ENCODE assay signal across 27 cellular contexts in the genomic region with DNA sequence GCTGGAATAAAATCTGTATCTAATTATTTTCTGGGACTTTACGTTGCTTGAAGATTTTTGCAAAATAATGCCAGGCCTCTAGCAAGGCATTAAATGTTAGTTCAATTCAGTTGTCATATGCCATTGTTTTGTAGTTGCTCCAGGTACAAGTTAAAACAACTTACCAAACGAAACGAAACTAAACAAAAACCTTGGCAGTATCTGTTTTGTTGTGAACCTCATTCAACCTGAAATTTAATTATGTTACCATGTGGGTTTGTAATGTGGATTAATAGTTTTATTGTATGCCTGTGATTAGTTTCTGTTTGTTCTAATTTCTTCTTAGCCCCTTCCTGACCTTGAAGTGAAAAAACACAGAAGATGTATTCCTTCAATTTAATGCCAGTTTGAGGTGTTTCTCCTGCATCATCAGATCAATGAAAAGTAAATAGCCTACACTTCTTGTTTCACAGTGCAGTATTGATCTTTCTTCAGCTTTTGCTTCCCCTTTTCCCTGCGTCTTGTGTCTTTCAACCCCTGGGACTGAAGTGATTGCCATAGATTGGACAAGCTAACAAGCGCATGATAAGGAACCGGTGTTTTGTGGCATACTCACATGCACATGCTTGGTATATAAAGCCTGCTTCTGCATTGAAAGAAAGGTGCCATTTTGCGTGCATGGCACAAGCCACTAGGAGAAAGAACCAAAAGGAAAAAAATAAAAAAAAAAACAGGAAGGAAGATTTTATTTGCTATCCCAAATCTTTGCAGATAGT.
DNase-seq lines count a peak whose midpoint lies in the region; ATAC-seq, FAIRE-seq and TF ChIP-seq lines count a peak whose summit lies in the region.
"Had no signal": no experiment of that assay in that cellular context is flagged by ENCODE, and none has a peak within 500 bp of the region (broad histone marks: within the 10 kb centered on the region; RNA-seq: fewer than 3 reads in every experiment).

No MANE protein-coding gene starts in this region.

- H3K9me3 ChIP-seq in adipocyte (ENCODE audit: control insufficient read depth, low read length): no peaks in the 10 kb centered on the region
- H3K9me3 ChIP-seq in upper lobe of right lung: no peaks in the 10 kb centered on the region
- H3K9me3 ChIP-seq: BLaER1, esophagus squamous epithelium, thyroid gland had no signal

- intact Hi-C loops in upper lobe of right lung (cut with DNase I): no loop called here

- POLR2A ChIA-PET in BJ (lab: Charles Lee): no interaction called here

- H3K27ac Mint-ChIP-seq in mesothelial cell of epicardium: peak overlapping the region; percentile 19
- H3K27ac Mint-ChIP-seq: activated naive CD8-positive, alpha-beta T cell treated with anti-CD3 and anti-CD28 coated beads, Interleukin-2, amount 10 ng/mL, durations not matched to agents 7 days and 5 days; brain; endodermal cell; H9; memory B cell had no signal

- H3K27me3 Mint-ChIP-seq in mesothelial cell of epicardium (ENCODE audit: low read depth): no peaks in the 10 kb centered on the region
- H3K27me3 Mint-ChIP-seq: activated naive CD8-positive, alpha-beta T cell treated with anti-CD3 and anti-CD28 coated beads, Interleukin-2, amount 10 ng/mL, durations not matched to agents 7 days and 5 days; brain; memory B cell; naive B cell had no signal

- no peaks in the 10 kb centered on the region for H3K4me1 ChIP-seq in adipocyte (ENCODE audit: control insufficient read depth, insufficient read depth, low read length)
- H3K4me1 ChIP-seq in upper lobe of right lung: no peaks in the 10 kb centered on the region
- H3K4me1 ChIP-seq: BLaER1, thyroid gland had no signal

- DNase-seq in BJ (ENCODE audit: low read depth) (no peak), NCI-H774 (lab: John Stamatoyannopoulos, UW) (peak; percentile 35), adipocyte (ENCODE audit: low read depth) (no peak), mesothelial cell of epicardium (ENCODE audit: low spot score in 2 of 2, unreplicated experiment in 2 of 2) (no peak), GM19239 (ENCODE audit: insufficient read length, low spot score) (no peak), upper lobe of right lung (no peak)
- DNase-seq: activated CD4-positive, alpha-beta T cell treated with anti-CD3 and anti-CD28 coated beads, Interleukin-2, amount 50 U/mL, for 48 hours; activated CD4-positive, CD25-positive, alpha-beta regulatory T cell; activated effector memory CD4-positive, alpha-beta T cell treated with Interleukin-2 at 50 U/mL for 16 hours; activated naive CD8-positive, alpha-beta T cell treated with anti-CD3 and anti-CD28 coated beads, Interleukin-2, amount 10 ng/mL, durations not matched to agents 7 days and 5 days; EL; endodermal cell; esophagus squamous epithelium; H9; kidney glomerular epithelial cell; naive B cell; NCI-H187; NCI-H82; stimulated activated CD4-positive, alpha-beta T cell treated with anti-CD3 and anti-CD28 coated beads, Interleukin-4, amount 100 ng/mL, for 4 hours; stimulated activated naive CD8-positive, alpha-beta T cell treated with anti-CD3 and anti-CD28 coated beads, Interleukin-15, Interleukin-2, amounts not matched to agents 100 U/mL and 50 U/mL, for 24 hours; thyroid gland had no signal

- peaks cover 5% of the 10 kb centered on the region for H3K9me3 Mint-ChIP-seq in mesothelial cell of epicardium
- H3K9me3 Mint-ChIP-seq: activated naive CD8-positive, alpha-beta T cell treated with anti-CD3 and anti-CD28 coated beads, Interleukin-2, amount 10 ng/mL, durations not matched to agents 7 days and 5 days; H9 had no signal

- peak overlapping the region; percentile 11; the same call in 1 of the 2 replicates for H3K4me3 ChIP-seq in BJ (ENCODE audit: low read depth, low read length)
- H3K4me3 ChIP-seq in adipocyte (ENCODE audit: low read length): peak overlapping the region; percentile 50
- no peak overlapping the region for H3K4me3 ChIP-seq in upper lobe of right lung
- H3K4me3 ChIP-seq: BLaER1, K562, thyroid gland had no signal

- H3K36me3 ChIP-seq in BJ (ENCODE audit: control insufficient read depth, insufficient read depth, low read length): no peaks in the 10 kb centered on the region
- no peaks in the 10 kb centered on the region for H3K36me3 ChIP-seq in adipocyte (ENCODE audit: control insufficient read depth, insufficient read depth, low read length, severe bottlenecking)
- H3K36me3 ChIP-seq in upper lobe of right lung: no peaks in the 10 kb centered on the region
- H3K36me3 ChIP-seq: BLaER1, esophagus squamous epithelium, thyroid gland had no signal

- H3K9ac ChIP-seq in adipocyte (ENCODE audit: low read length): no peak overlapping the region
- H3K9ac ChIP-seq: BLaER1 had no signal

- peaks cover 3% of the 10 kb centered on the region for H3K36me3 Mint-ChIP-seq in mesothelial cell of epicardium
- H3K36me3 Mint-ChIP-seq: activated naive CD8-positive, alpha-beta T cell treated with anti-CD3 and anti-CD28 coated beads, Interleukin-2, amount 10 ng/mL, durations not matched to agents 7 days and 5 days; brain; memory B cell; naive B cell had no signal

- H3K4me3 Mint-ChIP-seq in mesothelial cell of epicardium: no peak overlapping the region
- H3K4me3 Mint-ChIP-seq: activated naive CD8-positive, alpha-beta T cell treated with anti-CD3 and anti-CD28 coated beads, Interleukin-2, amount 10 ng/mL, durations not matched to agents 7 days and 5 days; endodermal cell; H9; memory B cell; naive B cell had no signal

- CTCF ChIA-PET in BJ (lab: Yijun Ruan, JAX): no interaction called here

- no peak overlapping the region for H3K27ac ChIP-seq in upper lobe of right lung
- H3K27ac ChIP-seq: BLaER1, esophagus squamous epithelium had no signal

- TF ChIP-seq CTCF in BJ (IDR thresholded peaks at IDR 0.05; ENCODE audit: insufficient read depth, low read depth, low read length): no peak
- TF ChIP-seq CTCF in mesothelial cell of epicardium (IDR thresholded peaks at IDR 0.05; ENCODE audit: unreplicated experiment): no peak
- TF ChIP-seq CTCF in upper lobe of right lung (IDR thresholded peaks at IDR 0.05): no peak

- ATAC-seq in GM21737 (IDR thresholded peaks at IDR 0.05; ENCODE audit: unreplicated experiment) (no peak), upper lobe of right lung (no peak), GM21381 (IDR thresholded peaks at IDR 0.05; ENCODE audit: unreplicated experiment) (no peak)
- ATAC-seq: K562; stimulated activated naive CD8-positive, alpha-beta T cell treated with anti-CD3 and anti-CD28 coated beads, Interleukin-15, Interleukin-2, amounts not matched to agents 100 U/mL and 50 U/mL, for 24 hours had no signal

- peaks cover 18% of the 10 kb centered on the region for H3K4me1 Mint-ChIP-seq in mesothelial cell of epicardium
- H3K4me1 Mint-ChIP-seq: activated naive CD8-positive, alpha-beta T cell treated with anti-CD3 and anti-CD28 coated beads, Interleukin-2, amount 10 ng/mL, durations not matched to agents 7 days and 5 days; endodermal cell; memory B cell; naive B cell had no signal

- H3K27me3 ChIP-seq in BJ (ENCODE audit: control insufficient read depth, insufficient read depth, low read length): no peaks in the 10 kb centered on the region
- H3K27me3 ChIP-seq in adipocyte (replicated peaks; ENCODE audit: control insufficient read depth, insufficient read depth, low read length): no peaks in the 10 kb centered on the region
- no peaks in the 10 kb centered on the region for H3K27me3 ChIP-seq in upper lobe of right lung
- H3K27me3 ChIP-seq: BLaER1, esophagus squamous epithelium, thyroid gland had no signal

- FAIRE-seq in GM19239 (lab: Jason Lieb, UNC): no peak
- FAIRE-seq: K562 had no signal
